Comparison of ENCODE assay signal across 2 cellular contexts in genomic region chr10:96319754-96320514, GRCh38.
TF ChIP-seq lines count a peak whose summit lies in the region.

No MANE protein-coding gene starts in this region.

TF ChIP-seq in GM23338, 12 proteins besides CTCF, POLR2A, EP300 and RAD21:
- TF ChIP-seq ZNF331 (CRISPR knock-in tag; IDR thresholded peaks at IDR 0.05; ENCODE audit: low read depth) (no peak), NANOG (IDR thresholded peaks at IDR 0.05; ENCODE audit: borderline replicate concordance) (no peak), REST (IDR thresholded peaks at IDR 0.05; ENCODE audit: unreplicated experiment) (no peak), EZH2phosphoT487 (IDR thresholded peaks at IDR 0.05; ENCODE audit: unreplicated experiment) (no peak), ETS1 (IDR thresholded peaks at IDR 0.05) (no peak), ZNF114 (CRISPR knock-in tag; IDR thresholded peaks at IDR 0.05) (no peak), STAT1 (IDR thresholded peaks at IDR 0.05; ENCODE audit: unreplicated experiment) (no peak), ZNF462 (CRISPR knock-in tag; IDR thresholded peaks at IDR 0.05) (no peak), JUNB (IDR thresholded peaks at IDR 0.05; ENCODE audit: unreplicated experiment) (no peak), CREB1 (CRISPR knock-in tag; IDR thresholded peaks at IDR 0.05; ENCODE audit: low read depth) (no peak), EZH2 (IDR thresholded peaks at IDR 0.05; ENCODE audit: low read depth, unreplicated experiment) (no peak), POLR2AphosphoS5 (IDR thresholded peaks at IDR 0.05; ENCODE audit: low read depth) (no peak)

TF ChIP-seq in GM12878, 131 proteins besides CTCF, POLR2A, EP300 and RAD21:
- TF ChIP-seq NFXL1 (IDR thresholded peaks at IDR 0.05; ENCODE audit: borderline replicate concordance) (no peak), BACH1 (IDR thresholded peaks at IDR 0.05; ENCODE audit: borderline replicate concordance) (peak; percentile 49; the same call in 1 of the 2 replicates), ZNF622 (IDR thresholded peaks at IDR 0.05) (no peak), SMARCA5 (IDR thresholded peaks at IDR 0.05) (no peak), CHD4 (IDR thresholded peaks at IDR 0.05) (no peak)
